Comparison of ENCODE assay signal across 16 cellular contexts in the genomic region with DNA sequence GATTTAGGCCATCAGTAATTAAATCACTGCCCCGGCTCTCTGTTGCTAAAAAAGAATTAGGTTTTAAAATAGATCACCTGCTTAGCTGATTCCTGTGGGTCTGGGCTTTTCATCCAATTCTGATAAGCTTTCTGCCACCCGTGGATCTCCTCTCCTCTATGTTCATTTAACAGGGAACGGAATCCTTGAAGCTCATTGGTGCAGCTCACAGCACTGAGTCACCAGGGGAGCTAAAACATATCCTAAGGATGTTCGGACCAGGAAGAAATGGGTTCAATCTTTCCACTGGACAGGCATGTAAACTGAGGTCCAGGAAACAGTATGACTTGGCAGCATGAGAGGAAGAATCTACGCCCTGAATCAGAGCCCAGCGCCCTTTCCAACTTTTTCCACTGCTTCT.
"Had no signal": no experiment of that assay in that cellular context is flagged by ENCODE, and none has a peak within 500 bp of the region (broad histone marks: within the 10 kb centered on the region; RNA-seq: fewer than 3 reads in every experiment).

No MANE protein-coding gene starts in this region.

- H3K36me3 Mint-ChIP-seq: activated naive CD8-positive, alpha-beta T cell treated with anti-CD3 and anti-CD28 coated beads, Interleukin-2, amount 10 ng/mL, durations not matched to agents 7 days and 5 days; mesothelial cell of epicardium; neural progenitor cell; stimulated activated naive B cell treated with anti-CD40 and anti-IgM and Interleukin-4, amounts not matched to agents 10 μg/mL and 1 μg/mL and 100 μg/mL, for 72 hours; WTC11 had no signal

- H3K27ac Mint-ChIP-seq: activated CD4-positive, alpha-beta T cell treated with anti-CD3 and anti-CD28 coated beads, Interleukin-2, amount 10 ng/mL, durations not matched to agents 24 days and 14 days; activated naive CD8-positive, alpha-beta T cell treated with anti-CD3 and anti-CD28 coated beads, Interleukin-2, amount 10 ng/mL, durations not matched to agents 7 days and 5 days; dendritic cell treated with granulocyte-macrophage colony-stimulating factor and Interleukin-4, amounts not matched to agents 40 ng/mL and 50 ng/mL, for 4 days; mesothelial cell of epicardium; neural progenitor cell; stimulated activated naive B cell treated with anti-CD40 and anti-IgM and Interleukin-4, amounts not matched to agents 10 μg/mL and 1 μg/mL and 100 μg/mL, for 72 hours; T-helper 1 cell treated with Interleukin-12 subunit alpha and Interleukin-12 subunit beta and Interleukin-4 antibody, amounts not matched to agents 30 μg/mL and 1 μg/mL, for 36 hours; WTC11 had no signal

- H3K36me3 ChIP-seq: neural progenitor cell, transverse colon, vagina had no signal

- ATAC-seq: stimulated activated naive B cell treated with anti-CD40 and anti-IgM and Interleukin-4, amounts not matched to agents 10 μg/mL and 1 μg/mL and 100 μg/mL, for 72 hours; WTC11 had no signal

- H2AFZ ChIP-seq: neural progenitor cell had no signal

- DNase-seq: activated CD4-positive, alpha-beta T cell treated with anti-CD3 and anti-CD28 coated beads, Interleukin-2, amount 10 ng/mL, durations not matched to agents 24 days and 14 days; activated CD8-positive, alpha-beta memory T cell treated with anti-CD3 and anti-CD28 coated beads for 24 hours; activated naive CD4-positive, alpha-beta T cell; activated naive CD8-positive, alpha-beta T cell treated with anti-CD3 and anti-CD28 coated beads, Interleukin-2, amount 10 ng/mL, durations not matched to agents 7 days and 5 days; cerebellar nuclear complex; effector memory CD4-positive, alpha-beta T cell; retina; stimulated activated CD4-positive, alpha-beta T cell treated with anti-CD3 and anti-CD28 coated beads, Interleukin-2, amount 100 ng/mL, for 48 hours; stimulated activated naive B cell treated with anti-CD40 and anti-IgM and Interleukin-4, amounts not matched to agents 10 μg/mL and 1 μg/mL and 100 μg/mL, for 72 hours; transverse colon had no signal

- H3K4me2 ChIP-seq: neural progenitor cell had no signal

- H3K4me1 Mint-ChIP-seq: activated CD4-positive, alpha-beta T cell treated with anti-CD3 and anti-CD28 coated beads, Interleukin-2, amount 10 ng/mL, durations not matched to agents 24 days and 14 days; activated naive CD8-positive, alpha-beta T cell treated with anti-CD3 and anti-CD28 coated beads, Interleukin-2, amount 10 ng/mL, durations not matched to agents 7 days and 5 days; mesothelial cell of epicardium; stimulated activated naive B cell treated with anti-CD40 and anti-IgM and Interleukin-4, amounts not matched to agents 10 μg/mL and 1 μg/mL and 100 μg/mL, for 72 hours; WTC11 had no signal

- H3K27me3 Mint-ChIP-seq: activated CD4-positive, alpha-beta T cell treated with anti-CD3 and anti-CD28 coated beads, Interleukin-2, amount 10 ng/mL, durations not matched to agents 24 days and 14 days; activated naive CD8-positive, alpha-beta T cell treated with anti-CD3 and anti-CD28 coated beads, Interleukin-2, amount 10 ng/mL, durations not matched to agents 7 days and 5 days; dendritic cell treated with granulocyte-macrophage colony-stimulating factor and Interleukin-4, amounts not matched to agents 40 ng/mL and 50 ng/mL, for 4 days; stimulated activated naive B cell treated with anti-CD40 and anti-IgM and Interleukin-4, amounts not matched to agents 10 μg/mL and 1 μg/mL and 100 μg/mL, for 72 hours had no signal

- H3K4me3 ChIP-seq: neural progenitor cell, transverse colon, vagina had no signal

- H3K27me3 ChIP-seq: neural progenitor cell, transverse colon, vagina had no signal

- H3K9me3 Mint-ChIP-seq: activated CD4-positive, alpha-beta T cell treated with anti-CD3 and anti-CD28 coated beads, Interleukin-2, amount 10 ng/mL, durations not matched to agents 24 days and 14 days; activated naive CD8-positive, alpha-beta T cell treated with anti-CD3 and anti-CD28 coated beads, Interleukin-2, amount 10 ng/mL, durations not matched to agents 7 days and 5 days had no signal

- H3K27ac ChIP-seq: neural progenitor cell, transverse colon, vagina had no signal

- H3K4me1 ChIP-seq: transverse colon, vagina had no signal

- H3K9me3 ChIP-seq: transverse colon, vagina had no signal

- H3K9ac ChIP-seq: neural progenitor cell had no signal

- H3K4me3 Mint-ChIP-seq: activated CD4-positive, alpha-beta T cell treated with anti-CD3 and anti-CD28 coated beads, Interleukin-2, amount 10 ng/mL, durations not matched to agents 24 days and 14 days; activated naive CD8-positive, alpha-beta T cell treated with anti-CD3 and anti-CD28 coated beads, Interleukin-2, amount 10 ng/mL, durations not matched to agents 7 days and 5 days; dendritic cell treated with granulocyte-macrophage colony-stimulating factor and Interleukin-4, amounts not matched to agents 40 ng/mL and 50 ng/mL, for 4 days; mesothelial cell of epicardium; neural progenitor cell; stimulated activated naive B cell treated with anti-CD40 and anti-IgM and Interleukin-4, amounts not matched to agents 10 μg/mL and 1 μg/mL and 100 μg/mL, for 72 hours; T-helper 1 cell treated with Interleukin-12 subunit alpha and Interleukin-12 subunit beta and Interleukin-4 antibody, amounts not matched to agents 30 μg/mL and 1 μg/mL, for 36 hours; WTC11 had no signal
